24 cellular contexts compared by ENCODE assay signal in the genomic region with DNA sequence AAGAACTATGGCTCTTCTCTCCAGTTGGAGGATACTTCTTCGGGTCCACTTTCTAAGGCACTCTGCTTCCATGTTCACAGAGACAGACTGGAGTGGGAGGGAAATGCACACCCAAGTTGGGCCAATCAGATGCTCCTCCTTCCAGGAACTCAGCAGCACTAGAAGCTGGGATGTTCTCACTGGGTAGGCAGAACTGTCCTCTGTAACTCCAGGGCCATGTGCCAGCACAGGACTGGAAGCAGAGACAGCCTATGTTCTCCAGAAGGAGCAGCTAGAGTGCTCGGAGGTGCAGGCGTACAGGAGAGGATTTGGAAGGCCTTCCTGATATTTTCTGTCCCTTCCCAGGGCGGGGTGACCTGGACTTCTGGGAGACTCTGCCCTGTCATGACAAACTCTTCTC. TPM values are rescaled to one million over a fixed set of nuclear protein-coding genes. Genes with fewer than 3 reads are reported as not detected.
DNase-seq lines count a peak whose midpoint lies in the region; ATAC-seq and TF ChIP-seq lines count a peak whose summit lies in the region.
"Had no signal": no experiment of that assay in that cellular context is flagged by ENCODE, and none has a peak within 500 bp of the region (broad histone marks: within the 10 kb centered on the region; RNA-seq: fewer than 3 reads in every experiment).

No MANE protein-coding gene starts in this region.

- H3K4me3 ChIP-seq in suprapubic skin (no peak overlapping the region), osteoblast (ENCODE audit: insufficient read depth, low read length) (no peak overlapping the region)
- H3K4me3 ChIP-seq: breast epithelium, coronary artery, stomach, transverse colon had no signal

- peaks cover 35% of the 10 kb centered on the region for H3K36me3 ChIP-seq in suprapubic skin
- H3K36me3 ChIP-seq in osteoblast (ENCODE audit: insufficient read depth, low read length), result peaks cover 37% of the 10 kb centered on the region
- H3K36me3 ChIP-seq: breast epithelium had no signal

- 47% methylated on average over 4 of the region's 4 CpGs for WGBS in suprapubic skin

- intact Hi-C loops in left colon (cut with DNase I, micrococcal nuclease), result no loop called here

- H3K9me3 ChIP-seq in suprapubic skin, result no peaks in the 10 kb centered on the region
- no peaks in the 10 kb centered on the region for H3K9me3 ChIP-seq in osteoblast (ENCODE audit: low read depth, low read length)
- H3K9me3 ChIP-seq: breast epithelium, stomach, transverse colon had no signal

- ATAC-seq in esophagus mucosa (peak; percentile 43), left colon (peak; percentile 19), GM21529 (IDR thresholded peaks at IDR 0.05; ENCODE audit: unreplicated experiment) (no peak)
- ATAC-seq: activated T-cell treated with anti-CD3 and anti-CD28 coated beads, Interleukin-2, amount 50 U/mL, for 72 hours; naive thymus-derived CD8-positive, alpha-beta T cell had no signal

- H3K4me2 ChIP-seq in osteoblast (ENCODE audit: insufficient read depth, low read length), result no peak overlapping the region
- H3K4me2 ChIP-seq: KMS-11 had no signal

- H3K27ac ChIP-seq in suprapubic skin (peak overlapping the region; percentile 1), osteoblast (ENCODE audit: low read depth, low read length) (no peak overlapping the region)
- H3K27ac ChIP-seq: 22Rv1, coronary artery, KMS-11, stomach had no signal

- peak; percentile 49 for DNase-seq in NCI-H2171 treated with DMSO at 0.1 percent for 48 hours (lab: John Stamatoyannopoulos, UW)
- DNase-seq in NCI-H2171 (lab: John Stamatoyannopoulos, UW), result no peak
- no peak for DNase-seq in left colon
- DNase-seq in suprapubic skin (ENCODE audit: low spot score in 2 of 2), result no peak
- DNase-seq in COLO668 (lab: John Stamatoyannopoulos, UW; ENCODE audit: unreplicated experiment), result no peak
- no peak for DNase-seq in osteoblast (ENCODE audit: insufficient read length, low spot score, missing footprints)
- DNase-seq: activated CD4-positive, alpha-beta T cell treated with anti-CD3 and anti-CD28 coated beads, Interleukin-2, amount 10 ng/mL, durations not matched to agents 7 days and 5 days; activated naive CD4-positive, alpha-beta T cell treated with anti-CD3 and anti-CD28 coated beads, Interleukin-2, amount 10 ng/mL, durations not matched to agents 7 days and 5 days; activated T-cell treated with anti-CD3 and anti-CD28 coated beads, Interleukin-2, amount 50 U/mL, for 72 hours; amniotic stem cell; CD4-positive, alpha-beta memory T cell; H9; naive thymus-derived CD8-positive, alpha-beta T cell; NCI-H774; stimulated activated CD8-positive, alpha-beta memory T cell treated with anti-CD3 and anti-CD28 coated beads, Interleukin-4, amount 100 ng/mL, for 48 hours; stomach; T-helper 9 cell had no signal

- TF ChIP-seq CTCF in suprapubic skin (IDR thresholded peaks at IDR 0.05) (no peak), osteoblast (IDR thresholded peaks at IDR 0.05; ENCODE audit: extremely low read depth, low read depth, low read length) (no peak)

- H3K4me1 ChIP-seq in suprapubic skin (peaks cover 41% of the 10 kb centered on the region), osteoblast (ENCODE audit: insufficient read depth, low read length) (peaks cover 13% of the 10 kb centered on the region)
- H3K4me1 ChIP-seq: breast epithelium had no signal

- no peaks in the 10 kb centered on the region for H3K27me3 ChIP-seq in suprapubic skin
- H3K27me3 ChIP-seq in osteoblast (ENCODE audit: insufficient read depth, low read length), result no peaks in the 10 kb centered on the region
- H3K27me3 ChIP-seq: breast epithelium, stomach, transverse colon had no signal

- no peak overlapping the region for H2AFZ ChIP-seq in osteoblast (ENCODE audit: low read length)

- peaks cover 13% of the 10 kb centered on the region for H4K20me1 ChIP-seq in osteoblast (ENCODE audit: insufficient read depth, low read length)

- no peaks in the 10 kb centered on the region for H3K79me2 ChIP-seq in osteoblast (ENCODE audit: insufficient read depth, low read length)

- no peak for TF ChIP-seq POLR2A in suprapubic skin (IDR thresholded peaks at IDR 0.05)

- no peak for TF ChIP-seq EP300 in suprapubic skin (IDR thresholded peaks at IDR 0.05)

RNA-seq across cellular contexts. Expression of a gene that starts 50.0 kb away (rescaled TPM):
- total RNA-seq in esophagus mucosa (142 TPM), left colon (100 to 1,000 TPM; 125 to 161 TPM), suprapubic skin (100 to 1,000 TPM in 2 of 4 donors, 10 to 100 TPM in 2; 78.1 to 124 (median 91.7) TPM), osteoblast (115 and 133 TPM in 2 replicates)
